In genomic region chr3:45139372-45139894, GRCh38 we compare ENCODE assay signal across 13 cellular contexts. TPM values are rescaled to one million over a fixed set of nuclear protein-coding genes. Genes with fewer than 3 reads are reported as not detected.
A peak's percentile ranks its signal among the peaks of the same experiment; 100 is the strongest.
DNase-seq lines count a peak whose midpoint lies in the region; ATAC-seq, FAIRE-seq and TF ChIP-seq lines count a peak whose summit lies in the region.
"Had no signal": no experiment of that assay in that cellular context is flagged by ENCODE, and none has a peak within 500 bp of the region (broad histone marks: within the 10 kb centered on the region; RNA-seq: fewer than 3 reads in every experiment).

No MANE protein-coding gene starts in this region.

- no peak for TF ChIP-seq EP300 in stomach (IDR thresholded peaks at IDR 0.05)

- no peaks in the 10 kb centered on the region for H3K27me3 ChIP-seq in body of pancreas
- H3K27me3 ChIP-seq in keratinocyte (ENCODE audit: control insufficient read depth, extremely low read depth, insufficient read depth, low read length): no peaks in the 10 kb centered on the region
- no peaks in the 10 kb centered on the region for H3K27me3 ChIP-seq in stomach

- H3K4me1 ChIP-seq in body of pancreas: peaks cover 44% of the 10 kb centered on the region
- peaks cover 88% of the 10 kb centered on the region for H3K4me1 ChIP-seq in keratinocyte (ENCODE audit: control insufficient read depth, extremely low read depth, insufficient read depth, low read length)
- H3K4me1 ChIP-seq in stomach: peaks cover 14 to 46% (median 35%) of the 10 kb centered on the region in 4 donors

- dilution Hi-C loops in keratinocyte (cut with MboI; ENCODE audit: extremely low pct_ligation_motif_present, low sequenced_read_pairs): loop anchor here (5.0 kb wide), 1 partner anchor 78 kb away; no protein-coding TSS in a partner anchor

- H4K20me1 ChIP-seq in keratinocyte (ENCODE audit: control insufficient read depth, extremely low read depth, insufficient read depth, low read length): peaks cover 10% of the 10 kb centered on the region

- H3K9me3 ChIP-seq in body of pancreas (no peaks in the 10 kb centered on the region), keratinocyte (ENCODE audit: control insufficient read depth, low read depth, low read length) (no peaks in the 10 kb centered on the region), stomach (no peaks in the 10 kb centered on the region)

- peaks cover 97% of the 10 kb centered on the region for H3K79me2 ChIP-seq in keratinocyte (ENCODE audit: control insufficient read depth, insufficient read depth, low read length)

- no peak for TF ChIP-seq CTCF in body of pancreas (IDR thresholded peaks at IDR 0.05)
- TF ChIP-seq CTCF in keratinocyte (optimal IDR thresholded peaks at IDR 0.05 in 1 of 3, IDR thresholded peaks at IDR 0.05 in 1 of 3, conservative IDR thresholded peaks at IDR 0.05 in 1 of 3; ENCODE audit: extremely low read depth in 1 of 3, insufficient read depth in 2 of 3, low read length in 3 of 3): no peak
- no peak for TF ChIP-seq CTCF in stomach (IDR thresholded peaks at IDR 0.05)

- TF ChIP-seq POLR2A in body of pancreas (IDR thresholded peaks at IDR 0.05) (no peak), stomach (IDR thresholded peaks at IDR 0.05) (no peak)

- ATAC-seq in body of pancreas: no peak
- ATAC-seq in HG03520 (IDR thresholded peaks at IDR 0.05; ENCODE audit: unreplicated experiment): no peak
- ATAC-seq in HG02885 (IDR thresholded peaks at IDR 0.05; ENCODE audit: poor library complexity, unreplicated experiment): no peak
- ATAC-seq: stimulated activated memory B cell treated with anti-CD40 and anti-IgM and Interleukin-4, amounts not matched to agents 10 μg/mL and 1 μg/mL and 100 μg/mL, for 72 hours had no signal

- WGBS in body of pancreas, 2 donors: 84 to 92% methylated on average over 4 of the region's 4 CpGs
- WGBS in stomach, 5 donors: 73 to 83% (median 79%) methylated on average over 4 of the region's 4 CpGs

- peak; percentile 20 for DNase-seq in HCEC 1CT
- peak in 1 of 4 donors; percentile 31 for DNase-seq in body of pancreas
- DNase-seq in keratinocyte (ENCODE audit: low read depth, low spot score): no peak
- no peak for DNase-seq in stomach
- DNase-seq in OCI-M2 (lab: John Stamatoyannopoulos, UW; ENCODE audit: unreplicated experiment): no peak
- DNase-seq in NAMALWA (ENCODE audit: low spot score): no peak
- DNase-seq: activated naive CD8-positive, alpha-beta T cell treated with anti-CD3 and anti-CD28 coated beads, Interleukin-2, amount 10 ng/mL, durations not matched to agents 7 days and 5 days; C1 segment of cervical spinal cord; H9; stimulated activated CD4-positive, alpha-beta T cell treated with anti-CD3 and anti-CD28 coated beads, Interleukin-4, amount 100 ng/mL, for 24 hours had no signal

- no peaks in the 10 kb centered on the region for H3K9me1 ChIP-seq in keratinocyte (ENCODE audit: control insufficient read depth, extremely low read depth, insufficient read depth, low read length)

- H3K9ac ChIP-seq in keratinocyte (ENCODE audit: control insufficient read depth, extremely low read depth, insufficient read depth, low read length): peak overlapping the region; percentile 70

- intact Hi-C loops in body of pancreas (cut with DNase I): no loop called here
- intact Hi-C loops in stomach (cut with DNase I; ENCODE audit: low total_unique reads): no loop called here

- no peak for FAIRE-seq in keratinocyte (lab: Jason Lieb, UNC)

- H3K4me2 ChIP-seq in keratinocyte (ENCODE audit: control insufficient read depth, extremely low read depth, insufficient read depth, low read depth, low read length): peak overlapping the region; percentile 59

- H2AFZ ChIP-seq in keratinocyte (ENCODE audit: control insufficient read depth, low read length): no peak overlapping the region

- no peak overlapping the region for H3K4me3 ChIP-seq in body of pancreas
- peak overlapping the region in 1 of 3 experiments; percentile 6 for H3K4me3 ChIP-seq in keratinocyte (ENCODE audit: control insufficient read depth in 2 of 3, extremely low read depth in 1 of 3, insufficient read depth in 2 of 3, low read depth in 1 of 3, low read length in 3 of 3)
- no peak overlapping the region for H3K4me3 ChIP-seq in stomach

- H3K27ac ChIP-seq in body of pancreas: peak overlapping the region; percentile 18 to 81 (median 56)
- peak overlapping the region; percentile 86 for H3K27ac ChIP-seq in keratinocyte (ENCODE audit: control insufficient read depth, insufficient read depth, low read length)
- peak overlapping the region; percentile 3 to 76 (median 66) for H3K27ac ChIP-seq in stomach

- no peaks in the 10 kb centered on the region for H3K36me3 ChIP-seq in body of pancreas (replicated peaks in 1 of 2; ENCODE audit: insufficient read depth in 1 of 2, low read depth in 2 of 2)
- peaks cover 4 to 31% of the 10 kb centered on the region in 2 experiments for H3K36me3 ChIP-seq in keratinocyte (ENCODE audit: control insufficient read depth in 2 of 2, extremely low read depth in 1 of 2, insufficient read depth in 2 of 2, low read length in 2 of 2)
- H3K36me3 ChIP-seq in stomach: no peaks in the 10 kb centered on the region

RNA-seq across cellular contexts. Expression of gene CDCP1, which starts 6.7 kb away (rescaled TPM):
- total RNA-seq in body of pancreas (1 to 10 TPM; 6.2 to 6.3 TPM), stomach (10 to 100 TPM in 2 of 5 donors, 1 to 10 TPM in 3; 4.1 to 24.5 (median 8.4) TPM)
- polyA plus RNA-seq in keratinocyte (71.0 to 171 TPM (median 85.8 TPM) in 3 replicates), stomach (1 to 10 TPM; 4.1 to 9.9 (median 7.8) TPM)
- 25.6 TPM for polyA plus RNA-seq in keratinocyte (2011; ENCODE audit: low read depth)
- 94.9 and 114 TPM in 2 replicates for polyA plus RNA-seq in keratinocyte (2011; cell fraction: cytosol; rRNA removed)
- 289 and 310 TPM in 2 replicates for polyA plus RNA-seq in keratinocyte (2011; cell fraction: nucleus; rRNA removed)
- 62.4 and 123 TPM in 2 replicates for polyA plus RNA-seq in keratinocyte (2012; ENCODE audit: low replicate concordance)
- 124 to 419 TPM (median 165 TPM) in 3 replicates for polyA minus RNA-seq in keratinocyte
- polyA minus RNA-seq in keratinocyte (2011; cell fraction: cytosol; rRNA and poly(A)+ RNA removed): 129 TPM
- polyA minus RNA-seq in keratinocyte (2011; cell fraction: nucleus; rRNA and poly(A)+ RNA removed): 264 and 415 TPM in 2 replicates
